ENCODE assay signal across 10 cellular contexts in the genomic region with DNA sequence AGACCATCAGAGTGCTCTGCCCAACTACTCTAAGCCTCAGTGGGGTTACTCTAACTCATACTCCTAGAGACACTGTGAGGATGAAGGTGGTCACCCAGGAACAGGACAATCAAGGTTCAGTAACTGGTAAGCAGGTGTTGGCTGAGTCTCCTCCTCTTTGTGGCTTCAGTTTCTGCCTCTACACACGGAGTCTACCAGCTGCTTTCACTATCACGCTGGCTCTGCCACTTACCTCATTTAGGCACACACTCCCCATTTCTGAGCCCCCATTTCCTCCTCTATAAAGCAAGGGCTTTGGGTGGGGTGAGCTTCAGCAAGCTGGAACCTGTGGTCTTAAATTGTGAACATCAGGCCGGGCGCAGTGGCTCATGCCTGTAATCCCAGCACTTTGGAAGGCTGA. TPM values are rescaled to one million over a fixed set of nuclear protein-coding genes. Genes with fewer than 3 reads are reported as not detected.
DNase-seq lines count a peak whose midpoint lies in the region; ATAC-seq and TF ChIP-seq lines count a peak whose summit lies in the region.
"Had no signal": no experiment of that assay in that cellular context is flagged by ENCODE, and none has a peak within 500 bp of the region (broad histone marks: within the 10 kb centered on the region; RNA-seq: fewer than 3 reads in every experiment).

No MANE protein-coding gene starts in this region.

- peak overlapping the region; percentile 36 to 98 (median 72) for H3K27ac Mint-ChIP-seq in CD8-positive, alpha-beta memory T cell
- H3K27ac Mint-ChIP-seq in activated CD4-positive, alpha-beta memory T cell treated with anti-CD3 and anti-CD28 coated beads for 36 hours = no peak overlapping the region
- H3K27ac Mint-ChIP-seq: H9 had no signal

- H3K4me1 Mint-ChIP-seq in CD8-positive, alpha-beta memory T cell = peaks cover 38 to 47% (median 42%) of the 10 kb centered on the region in 3 donors
- H3K4me1 Mint-ChIP-seq in activated CD4-positive, alpha-beta memory T cell treated with anti-CD3 and anti-CD28 coated beads for 36 hours (ENCODE audit: low read depth) = peaks cover 33% of the 10 kb centered on the region

- POLR2A ChIA-PET in CD8-positive, alpha-beta memory T cell (lab: Charles Lee) = no interaction called here
- POLR2A ChIA-PET in activated CD4-positive, alpha-beta memory T cell treated with anti-CD3 and anti-CD28 coated beads for 36 hours (lab: Charles Lee) = no interaction called here

- H3K4me1 ChIP-seq in CD8-positive, alpha-beta memory T cell (ENCODE audit: insufficient read depth, low read length) = peaks cover 38% of the 10 kb centered on the region
- H3K4me1 ChIP-seq in SJCRH30 = 0 out of 2 replicates have a peak, but pooled peaks cover 4% of the 10 kb centered on the region

- DNase-seq in CD8-positive, alpha-beta memory T cell = peak in 3 of 5 donors; percentile 16 to 59 (median 47)
- DNase-seq in activated CD4-positive, alpha-beta memory T cell treated with anti-CD3 and anti-CD28 coated beads for 36 hours = peak; percentile 23
- DNase-seq in SJCRH30 (no peak), nucleus accumbens (lab: John Stamatoyannopoulos, UW) (no peak), WERI-Rb-1 (no peak)
- DNase-seq: H9, retina had no signal

- ATAC-seq in GM19023 (IDR thresholded peaks at IDR 0.05; ENCODE audit: unreplicated experiment) (peak; percentile 53), HG02973 (IDR thresholded peaks at IDR 0.05; ENCODE audit: unreplicated experiment) (peak; percentile 82), GM21529 (IDR thresholded peaks at IDR 0.05; ENCODE audit: unreplicated experiment) (no peak)

- H3K36me3 Mint-ChIP-seq in CD8-positive, alpha-beta memory T cell = no peaks in the 10 kb centered on the region
- H3K36me3 Mint-ChIP-seq in activated CD4-positive, alpha-beta memory T cell treated with anti-CD3 and anti-CD28 coated beads for 36 hours = no peaks in the 10 kb centered on the region

- H3K4me3 Mint-ChIP-seq in CD8-positive, alpha-beta memory T cell = peak overlapping the region in 6 of 7 donors; percentile 9 to 60 (median 32)
- no peak overlapping the region for H3K4me3 Mint-ChIP-seq in activated CD4-positive, alpha-beta memory T cell treated with anti-CD3 and anti-CD28 coated beads for 36 hours
- H3K4me3 Mint-ChIP-seq: H9 had no signal

- no peaks in the 10 kb centered on the region for H3K27me3 Mint-ChIP-seq in CD8-positive, alpha-beta memory T cell
- no peaks in the 10 kb centered on the region for H3K27me3 Mint-ChIP-seq in activated CD4-positive, alpha-beta memory T cell treated with anti-CD3 and anti-CD28 coated beads for 36 hours

- H3K4me3 ChIP-seq in CD8-positive, alpha-beta memory T cell (ENCODE audit: low read length) = no peak overlapping the region
- no peak overlapping the region for H3K4me3 ChIP-seq in SJCRH30
- H3K4me3 ChIP-seq in WERI-Rb-1 (ENCODE audit: low read depth, low read length) = no peak overlapping the region

- intact Hi-C loops in activated CD4-positive, alpha-beta memory T cell treated with anti-CD3 and anti-CD28 coated beads for 36 hours (cut with micrococcal nuclease) = no loop called here

- no peak for TF ChIP-seq CTCF in WERI-Rb-1 (IDR thresholded peaks at IDR 0.05; ENCODE audit: low read depth, low read length)

- H3K9me3 ChIP-seq in CD8-positive, alpha-beta memory T cell (ENCODE audit: low read length) = no peaks in the 10 kb centered on the region
- H3K9me3 ChIP-seq in SJCRH30 (replicated peaks) = no peaks in the 10 kb centered on the region
- H3K9me3 ChIP-seq in WERI-Rb-1 (ENCODE audit: severe bottlenecking) = no peaks in the 10 kb centered on the region

- H3K36me3 ChIP-seq in CD8-positive, alpha-beta memory T cell (ENCODE audit: insufficient read depth, low read length) = no peaks in the 10 kb centered on the region
- H3K36me3 ChIP-seq in SJCRH30 (no peaks in the 10 kb centered on the region), WERI-Rb-1 (no peaks in the 10 kb centered on the region)

- CTCF ChIA-PET in CD8-positive, alpha-beta memory T cell (lab: Charles Lee) = interaction anchor here (1.4 to 2.3 kb wide), 3 partner anchors 12 to 87 kb away, joined by 4 to 8 read pairs (median 5); partner anchors contain the start of gene GLTP
- CTCF ChIA-PET in activated CD4-positive, alpha-beta memory T cell treated with anti-CD3 and anti-CD28 coated beads for 36 hours (lab: Charles Lee) = no interaction called here

- H3K9me3 Mint-ChIP-seq in CD8-positive, alpha-beta memory T cell = no peaks in the 10 kb centered on the region
- H3K9me3 Mint-ChIP-seq in activated CD4-positive, alpha-beta memory T cell treated with anti-CD3 and anti-CD28 coated beads for 36 hours = no peaks in the 10 kb centered on the region
- H3K9me3 Mint-ChIP-seq: H9 had no signal

- H3K27ac ChIP-seq in CD8-positive, alpha-beta memory T cell (ENCODE audit: low read depth, low read length) = no peak overlapping the region
- H3K27ac ChIP-seq in SJCRH30 = no peak overlapping the region
- no peak overlapping the region for H3K27ac ChIP-seq in WERI-Rb-1

- no peaks in the 10 kb centered on the region for H3K27me3 ChIP-seq in CD8-positive, alpha-beta memory T cell (ENCODE audit: insufficient read depth, low read length, poor library complexity, severe bottlenecking)
- H3K27me3 ChIP-seq in SJCRH30 = no peaks in the 10 kb centered on the region
- H3K27me3 ChIP-seq in WERI-Rb-1 (ENCODE audit: insufficient read depth, low read depth, severe bottlenecking) = no peaks in the 10 kb centered on the region

RNA-seq across cellular contexts. Expression of gene TCHP, which starts 7.3 kb away (rescaled TPM):
- total RNA-seq in CD8-positive, alpha-beta memory T cell = 10 to 100 TPM; 27.7 to 28.3 TPM
- polyA plus RNA-seq in CD8-positive, alpha-beta memory T cell = 18.6 TPM
- 10 to 100 TPM; 21.2 to 21.3 TPM for total RNA-seq in activated CD4-positive, alpha-beta memory T cell treated with anti-CD3 and anti-CD28 coated beads for 36 hours
- 19.0 and 21.1 TPM in 2 replicates for total RNA-seq in SJCRH30 (2014; rRNA removed; shearing (Covaris generic))

RNA-seq across cellular contexts. Expression of gene GLTP, which starts 12.4 kb away (rescaled TPM):
- total RNA-seq in CD8-positive, alpha-beta memory T cell = 10 to 100 TPM; 39.3 to 42.7 TPM
- 67.4 TPM for polyA plus RNA-seq in CD8-positive, alpha-beta memory T cell
- 10 to 100 TPM; 20.9 to 21.1 TPM for total RNA-seq in activated CD4-positive, alpha-beta memory T cell treated with anti-CD3 and anti-CD28 coated beads for 36 hours
- total RNA-seq in SJCRH30 (2014; rRNA removed; shearing (Covaris generic)) = 37.4 and 39.9 TPM in 2 replicates

RNA-seq across cellular contexts. Expression of gene TRPV4, which starts 59.5 kb away (rescaled TPM):
- total RNA-seq in CD8-positive, alpha-beta memory T cell = not detected
- polyA plus RNA-seq in CD8-positive, alpha-beta memory T cell = not detected
- not detected for total RNA-seq in activated CD4-positive, alpha-beta memory T cell treated with anti-CD3 and anti-CD28 coated beads for 36 hours
- 2.4 and 2.9 TPM in 2 replicates for total RNA-seq in SJCRH30 (2014; rRNA removed; shearing (Covaris generic))

Comparison
In these comparisons a context has a peak if more than half of its experiments do, and no peak if none do; other contexts are left out.
1. DNase-seq: peak in CD8-positive, alpha-beta memory T cell (3 of 5) and activated CD4-positive, alpha-beta memory T cell treated with anti-CD3 and anti-CD28 coated beads for 36 hours (single experiment); none in SJCRH30 (0 of 2), nucleus accumbens (0 of 56) and WERI-Rb-1 (single experiment).